ENCODE assay signal across 8 cellular contexts in genomic region chr19:1243768-1244692, GRCh38. TPM values are rescaled to one million over a fixed set of nuclear protein-coding genes. Genes with fewer than 3 reads are reported as not detected.
DNase-seq lines count a peak whose midpoint lies in the region; ATAC-seq and TF ChIP-seq lines count a peak whose summit lies in the region.

No MANE protein-coding gene starts in this region.

- TF ChIP-seq CTCF in HL-60 (IDR thresholded peaks at IDR 0.05; ENCODE audit: insufficient read depth, low read length) (peak; percentile 79), fibroblast of the aortic adventitia (IDR thresholded peaks at IDR 0.05; ENCODE audit: insufficient read depth, low read length) (peak; percentile 95), neutrophil (IDR thresholded peaks at IDR 0.05) (peak; percentile 90)

- H3K27me3 ChIP-seq in CD8-positive, alpha-beta memory T cell (ENCODE audit: insufficient read depth, low read length, poor library complexity, severe bottlenecking), result no peaks in the 10 kb centered on the region
- H3K27me3 ChIP-seq in HL-60 (ENCODE audit: insufficient read depth, poor library complexity, severe bottlenecking) (no peaks in the 10 kb centered on the region), neutrophil (peaks cover 20% of the 10 kb centered on the region)

- peaks cover 53% of the 10 kb centered on the region for H3K4me1 ChIP-seq in CD8-positive, alpha-beta memory T cell (ENCODE audit: insufficient read depth, low read length)
- H3K4me1 ChIP-seq in neutrophil (ENCODE audit: control insufficient read depth in 1 of 2, insufficient read depth in 1 of 2, low read depth in 1 of 2, low read length in 1 of 2), result peaks cover 56 to 68% of the 10 kb centered on the region in 2 experiments

- no peaks in the 10 kb centered on the region for H3K36me3 ChIP-seq in CD8-positive, alpha-beta memory T cell (ENCODE audit: insufficient read depth, low read length)
- no peaks in the 10 kb centered on the region for H3K36me3 ChIP-seq in neutrophil

- H3K4me3 Mint-ChIP-seq in CD8-positive, alpha-beta memory T cell, result peak overlapping the region; percentile 64 to 85 (median 70)

- H3K27ac Mint-ChIP-seq in CD8-positive, alpha-beta memory T cell, result peak overlapping the region; percentile 71 to 98 (median 92)

- CTCF ChIA-PET in CD8-positive, alpha-beta memory T cell (lab: Charles Lee), result interaction anchor here (0.6 to 7.5 kb wide), 40 partner anchors 11 to 1027 kb away, joined by 3 to 484 read pairs (median 4); partner anchors contain the start of genes ARHGAP45, CIRBP, FAM174C and RNU6-2

- peaks cover 0 to 7% (median 0%) of the 10 kb centered on the region in 3 donors for H3K36me3 Mint-ChIP-seq in CD8-positive, alpha-beta memory T cell

- peaks cover 11 to 44% (median 14%) of the 10 kb centered on the region in 3 donors for H3K4me1 Mint-ChIP-seq in CD8-positive, alpha-beta memory T cell

- no peak overlapping the region for H3K4me3 ChIP-seq in CD8-positive, alpha-beta memory T cell (ENCODE audit: low read length)
- peak overlapping the region; percentile 20 for H3K4me3 ChIP-seq in HL-60 (replicated peaks; ENCODE audit: insufficient read depth, low read length)
- H3K4me3 ChIP-seq in fibroblast of the aortic adventitia (ENCODE audit: low read depth, low read length), result peak overlapping the region; percentile 37
- H3K4me3 ChIP-seq in neutrophil (ENCODE audit: low read depth in 1 of 2, low read length in 1 of 2), result peak overlapping the region; percentile 37 to 51

- DNase-seq in CD8-positive, alpha-beta memory T cell, result peak; percentile 80 to 92 (median 84)
- DNase-seq in HL-60 (ENCODE audit: low read depth in 1 of 2, low spot score in 1 of 2), result peak in 1 of 2 experiments; percentile 84
- peak; percentile 85 for DNase-seq in RPMI8226
- DNase-seq in activated effector memory CD4-positive, alpha-beta T cell treated with Interleukin-2 at 50 U/mL for 16 hours, result peak; percentile 75
- peak; percentile 85 for DNase-seq in fibroblast of the aortic adventitia (ENCODE audit: low read depth)
- peak; percentile 83 for DNase-seq in superior temporal gyrus (ENCODE audit: extremely low spot score)

- no peaks in the 10 kb centered on the region for H3K9me3 ChIP-seq in CD8-positive, alpha-beta memory T cell (ENCODE audit: low read length)
- H3K9me3 ChIP-seq in neutrophil, result no peaks in the 10 kb centered on the region

- ATAC-seq in HG03442 (IDR thresholded peaks at IDR 0.05; ENCODE audit: unreplicated experiment), result no peak

- H3K27me3 Mint-ChIP-seq in CD8-positive, alpha-beta memory T cell, result no peaks in the 10 kb centered on the region

- POLR2A ChIA-PET in CD8-positive, alpha-beta memory T cell (lab: Charles Lee), result interaction anchor here (0.5 to 4.4 kb wide), 14 partner anchors 9 to 260 kb away, joined by 3 to 280 read pairs (median 6); partner anchors contain the start of genes CIRBP, FAM174C, PCSK4 and WDR18

- no peaks in the 10 kb centered on the region for H3K9me3 Mint-ChIP-seq in CD8-positive, alpha-beta memory T cell

- peak overlapping the region; percentile 38 for H3K27ac ChIP-seq in CD8-positive, alpha-beta memory T cell (ENCODE audit: low read depth, low read length)
- H3K27ac ChIP-seq in HL-60 (replicated peaks), result peak overlapping the region; percentile 35
- peak overlapping the region; percentile 85 for H3K27ac ChIP-seq in neutrophil

RNA-seq across cellular contexts. Expression of gene ATP5F1D, which starts 2.5 kb away (rescaled TPM):
- total RNA-seq in CD8-positive, alpha-beta memory T cell, result 100 to 1,000 TPM; 179 to 180 TPM
- 271 TPM for polyA plus RNA-seq in CD8-positive, alpha-beta memory T cell
- total RNA-seq in fibroblast of the aortic adventitia (ENCODE audit: low replicate concordance), result 15.7 and 55.6 TPM in 2 replicates

RNA-seq across cellular contexts. Expression of gene MIDN, which starts 4.4 kb away (rescaled TPM):
- total RNA-seq in CD8-positive, alpha-beta memory T cell, result 10 to 100 TPM; 39.8 to 45.3 TPM
- polyA plus RNA-seq in CD8-positive, alpha-beta memory T cell, result 14.6 TPM
- total RNA-seq in fibroblast of the aortic adventitia (ENCODE audit: low replicate concordance), result 23.2 and 32.5 TPM in 2 replicates

RNA-seq across cellular contexts. Expression of gene CBARP, which starts 6.2 kb away (rescaled TPM):
- under 1 TPM; 0.22 to 0.80 TPM for total RNA-seq in CD8-positive, alpha-beta memory T cell
- polyA plus RNA-seq in CD8-positive, alpha-beta memory T cell, result not detected
- 2.3 and 3.1 TPM in 2 replicates for total RNA-seq in fibroblast of the aortic adventitia (ENCODE audit: low replicate concordance)

RNA-seq across cellular contexts. Expression of gene CIRBP, which starts 25.1 kb away (rescaled TPM):
- total RNA-seq in CD8-positive, alpha-beta memory T cell, result 100 to 1,000 TPM; 253 to 258 TPM
- 238 TPM for polyA plus RNA-seq in CD8-positive, alpha-beta memory T cell
- 245 and 776 TPM in 2 replicates for total RNA-seq in fibroblast of the aortic adventitia (ENCODE audit: low replicate concordance)

RNA-seq across cellular contexts. Expression of gene FAM174C, which starts 31.3 kb away (rescaled TPM):
- 100 to 1,000 TPM; 113 TPM for total RNA-seq in CD8-positive, alpha-beta memory T cell
- polyA plus RNA-seq in CD8-positive, alpha-beta memory T cell, result 100 TPM
- 25.2 and 123 TPM in 2 replicates for total RNA-seq in fibroblast of the aortic adventitia (ENCODE audit: low replicate concordance)

Comparison
In these comparisons a context has a peak if more than half of its experiments do, and no peak if none do; other contexts are left out.
1. H3K27ac ChIP-seq: peak in every context shown above with its lines; median percentile 85 in neutrophil; 38 in CD8-positive, alpha-beta memory T cell; 35 in HL-60.